ENCODE assay signal across 24 cellular contexts in the genomic region with DNA sequence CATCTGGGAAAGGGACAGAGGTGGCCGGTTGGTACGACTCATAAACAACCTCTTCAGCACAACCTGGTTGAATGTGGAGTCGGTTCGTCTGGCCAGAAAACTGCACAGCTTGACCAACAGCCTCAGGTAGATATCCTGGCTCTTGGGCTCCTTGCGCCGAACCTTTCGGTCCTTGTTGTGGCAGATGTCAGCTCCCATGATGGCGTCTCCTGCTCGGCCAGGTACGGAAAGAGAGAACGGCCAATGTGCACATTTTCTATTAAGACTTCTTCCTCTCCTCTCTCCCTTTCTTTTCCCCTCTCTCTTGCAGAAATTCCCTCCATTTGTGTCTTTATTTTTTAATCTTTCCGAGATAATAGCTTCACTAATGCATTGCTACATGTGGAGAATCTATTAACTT. TPM values are rescaled to one million over a fixed set of nuclear protein-coding genes. Genes with fewer than 3 reads are reported as not detected.
A peak's percentile ranks its signal among the peaks of the same experiment; 100 is the strongest.
DNase-seq lines count a peak whose midpoint lies in the region; ATAC-seq and TF ChIP-seq lines count a peak whose summit lies in the region.
"Had no signal": no experiment of that assay in that cellular context is flagged by ENCODE, and none has a peak within 500 bp of the region (broad histone marks: within the 10 kb centered on the region; RNA-seq: fewer than 3 reads in every experiment).

No MANE protein-coding gene starts in this region.

- H3K27ac Mint-ChIP-seq in stimulated activated memory B cell treated with anti-CD40 and anti-IgM and Interleukin-4, amounts not matched to agents 10 μg/mL and 1 μg/mL and 100 μg/mL, for 72 hours, result no peak overlapping the region
- H3K27ac Mint-ChIP-seq: CD4-positive, alpha-beta memory T cell; T-cell had no signal

- no peaks in the 10 kb centered on the region for H3K27me3 Mint-ChIP-seq in stimulated activated memory B cell treated with anti-CD40 and anti-IgM and Interleukin-4, amounts not matched to agents 10 μg/mL and 1 μg/mL and 100 μg/mL, for 72 hours
- H3K27me3 Mint-ChIP-seq: CD4-positive, alpha-beta memory T cell; IgD-negative memory B cell; T-cell had no signal

- H3K4me3 Mint-ChIP-seq in stimulated activated memory B cell treated with anti-CD40 and anti-IgM and Interleukin-4, amounts not matched to agents 10 μg/mL and 1 μg/mL and 100 μg/mL, for 72 hours, result no peak overlapping the region
- H3K4me3 Mint-ChIP-seq: CD4-positive, alpha-beta memory T cell; H9; IgD-negative memory B cell; T-cell had no signal

- H3K27me3 ChIP-seq in testis, result no peaks in the 10 kb centered on the region
- H3K27me3 ChIP-seq: BLaER1 treated with 17β-estradiol and CSF1 and Interleukin-3, amounts not matched to agents 10 nM and 100 nM had no signal

- H3K27ac ChIP-seq in testis, result peak overlapping the region in 1 of 2 donors; percentile 67
- H3K27ac ChIP-seq: A549; BLaER1 treated with 17β-estradiol and CSF1 and Interleukin-3, amounts not matched to agents 10 nM and 100 nM; KMS-11 had no signal

- no peak for ATAC-seq in HG02623 (IDR thresholded peaks at IDR 0.05; ENCODE audit: unreplicated experiment)
- no peak for ATAC-seq in GM21528 (IDR thresholded peaks at IDR 0.05; ENCODE audit: low FRiP score, unreplicated experiment)
- ATAC-seq in stimulated activated memory B cell treated with anti-CD40 and anti-IgM and Interleukin-4, amounts not matched to agents 10 μg/mL and 1 μg/mL and 100 μg/mL, for 72 hours, result no peak
- ATAC-seq: A549, Right ventricle myocardium inferior, T-cell had no signal

- no peak for TF ChIP-seq CTCF in testis (IDR thresholded peaks at IDR 0.05)

- TF ChIP-seq POLR2A in testis (IDR thresholded peaks at IDR 0.05), result no peak

- intact Hi-C loops in testis (cut with DNase I; ENCODE audit: low total_unique reads), result no loop called here

- peaks cover 3% of the 10 kb centered on the region for H3K9me3 Mint-ChIP-seq in stimulated activated memory B cell treated with anti-CD40 and anti-IgM and Interleukin-4, amounts not matched to agents 10 μg/mL and 1 μg/mL and 100 μg/mL, for 72 hours
- H3K9me3 Mint-ChIP-seq: H9 had no signal

- DNase-seq in H4 (ENCODE audit: low spot score), result peak; percentile 35
- DNase-seq in NCI-H2227 (lab: John Stamatoyannopoulos, UW; ENCODE audit: unreplicated experiment), result peak; percentile 56
- DNase-seq in SHP77 (lab: John Stamatoyannopoulos, UW), result peak; percentile 40 to 77
- peak; percentile 65 for DNase-seq in testis
- DNase-seq: AML-193; CD4-positive, alpha-beta memory T cell; COR-L47; DMS79 treated with DMSO at 0.1 percent for 48 hours; H9; NCI-H1048; NCI-H1417 treated with DMSO at 0.1 percent for 48 hours; NCI-H2029; NCI-H526 treated with DMSO at 0.1 percent for 48 hours; T-cell had no signal

- H3K9me3 ChIP-seq in testis, result no peaks in the 10 kb centered on the region
- H3K9me3 ChIP-seq: A549; BLaER1 treated with 17β-estradiol and CSF1 and Interleukin-3, amounts not matched to agents 10 nM and 100 nM had no signal

- H3K36me3 Mint-ChIP-seq in stimulated activated memory B cell treated with anti-CD40 and anti-IgM and Interleukin-4, amounts not matched to agents 10 μg/mL and 1 μg/mL and 100 μg/mL, for 72 hours, result no peaks in the 10 kb centered on the region
- H3K36me3 Mint-ChIP-seq: CD4-positive, alpha-beta memory T cell; IgD-negative memory B cell; T-cell had no signal

- 75 to 82% methylated on average over 11 to 12 of the region's 12 CpGs for whole genome bisulfite sequencing in testis, 2 donors

- no peaks in the 10 kb centered on the region for H3K36me3 ChIP-seq in testis (ENCODE audit: low read depth, missing control alignments)
- H3K36me3 ChIP-seq: BLaER1 treated with 17β-estradiol and CSF1 and Interleukin-3, amounts not matched to agents 10 nM and 100 nM had no signal

- no peaks in the 10 kb centered on the region for H3K4me1 ChIP-seq in testis
- H3K4me1 ChIP-seq: A549; BLaER1 treated with 17β-estradiol and CSF1 and Interleukin-3, amounts not matched to agents 10 nM and 100 nM had no signal

- no peaks in the 10 kb centered on the region for H3K4me1 Mint-ChIP-seq in stimulated activated memory B cell treated with anti-CD40 and anti-IgM and Interleukin-4, amounts not matched to agents 10 μg/mL and 1 μg/mL and 100 μg/mL, for 72 hours
- H3K4me1 Mint-ChIP-seq: CD4-positive, alpha-beta memory T cell; H9; IgD-negative memory B cell; T-cell had no signal

- peak overlapping the region; percentile 45 to 51 for H3K4me3 ChIP-seq in testis
- H3K4me3 ChIP-seq: A549; BLaER1 treated with 17β-estradiol and CSF1 and Interleukin-3, amounts not matched to agents 10 nM and 100 nM had no signal

RNA-seq across cellular contexts. Expression of a gene that starts 41.8 kb away (rescaled TPM):
- total RNA-seq in H4 (2014; rRNA removed; shearing (Covaris generic)), result 2.0 and 2.1 TPM in 2 replicates
- 1 to 10 TPM; 2.2 to 3.5 TPM for total RNA-seq in testis
- polyA plus RNA-seq in testis (ENCODE audit: insufficient read depth, low read depth, low replicate concordance), result 1.5 TPM
- total RNA-seq: CD4-positive, alpha-beta memory T cell; H9; OCI-LY7; Right ventricle myocardium inferior; T-cell; T-helper 2 cell treated with Interferon-gamma antibody and Interleukin-4, amounts not matched to agents 100 ng/mL and 5 ng/mL, for 36 hours had no signal
- polyA plus RNA-seq: A549; CD4-positive, alpha-beta memory T cell; IgD-negative memory B cell had no signal
